Comparison of ENCODE assay signal across 2 cellular contexts in genomic region chr2:12070153-12070552, GRCh38.
TF ChIP-seq lines count a peak whose summit lies in the region.

No MANE protein-coding gene starts in this region.

TF ChIP-seq in IMR-90, 13 proteins besides CTCF, POLR2A, EP300 and RAD21:
- TF ChIP-seq CEBPB (IDR thresholded peaks at IDR 0.05; ENCODE audit: low read depth, low read length) (no peak), BHLHE40 (IDR thresholded peaks at IDR 0.05; ENCODE audit: low read depth, low read length) (no peak), MAZ (IDR thresholded peaks at IDR 0.05; ENCODE audit: borderline replicate concordance, low read depth, low read length) (no peak), CHD1 (IDR thresholded peaks at IDR 0.05; ENCODE audit: low read depth, low read length) (no peak), MAFK (IDR thresholded peaks at IDR 0.05; ENCODE audit: low read depth, low read length) (no peak), FOS (IDR thresholded peaks at IDR 0.05; ENCODE audit: low read depth, low read length) (no peak), RCOR1 (IDR thresholded peaks at IDR 0.05; ENCODE audit: insufficient replicate concordance, low read length) (no peak), MXI1 (IDR thresholded peaks at IDR 0.05; ENCODE audit: borderline replicate concordance, low read depth, low read length) (no peak), RFX5 (IDR thresholded peaks at IDR 0.05; ENCODE audit: low read depth, low read length) (no peak), NFE2L2 (IDR thresholded peaks at IDR 0.05; ENCODE audit: low read depth, low read length) (no peak), SMC3 (IDR thresholded peaks at IDR 0.05; ENCODE audit: low read depth, low read length) (no peak)
- TF ChIP-seq, protein P1, sequence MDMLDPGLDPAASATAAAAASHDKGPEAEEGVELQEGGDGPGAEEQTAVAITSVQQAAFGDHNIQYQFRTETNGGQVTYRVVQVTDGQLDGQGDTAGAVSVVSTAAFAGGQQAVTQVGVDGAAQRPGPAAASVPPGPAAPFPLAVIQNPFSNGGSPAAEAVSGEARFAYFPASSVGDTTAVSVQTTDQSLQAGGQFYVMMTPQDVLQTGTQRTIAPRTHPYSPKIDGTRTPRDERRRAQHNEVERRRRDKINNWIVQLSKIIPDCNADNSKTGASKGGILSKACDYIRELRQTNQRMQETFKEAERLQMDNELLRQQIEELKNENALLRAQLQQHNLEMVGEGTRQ (IDR thresholded peaks at IDR 0.05; ENCODE audit: low read depth, low read length) = no peak
- TF ChIP-seq, protein P2, sequence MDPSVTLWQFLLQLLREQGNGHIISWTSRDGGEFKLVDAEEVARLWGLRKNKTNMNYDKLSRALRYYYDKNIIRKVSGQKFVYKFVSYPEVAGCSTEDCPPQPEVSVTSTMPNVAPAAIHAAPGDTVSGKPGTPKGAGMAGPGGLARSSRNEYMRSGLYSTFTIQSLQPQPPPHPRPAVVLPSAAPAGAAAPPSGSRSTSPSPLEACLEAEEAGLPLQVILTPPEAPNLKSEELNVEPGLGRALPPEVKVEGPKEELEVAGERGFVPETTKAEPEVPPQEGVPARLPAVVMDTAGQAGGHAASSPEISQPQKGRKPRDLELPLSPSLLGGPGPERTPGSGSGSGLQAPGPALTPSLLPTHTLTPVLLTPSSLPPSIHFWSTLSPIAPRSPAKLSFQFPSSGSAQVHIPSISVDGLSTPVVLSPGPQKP (IDR thresholded peaks at IDR 0.05; ENCODE audit: borderline replicate concordance, low read depth, low read length) = no peak

TF ChIP-seq in endothelial cell of umbilical vein, 7 proteins besides CTCF, POLR2A, EP300 and RAD21:
- TF ChIP-seq, protein P3, sequence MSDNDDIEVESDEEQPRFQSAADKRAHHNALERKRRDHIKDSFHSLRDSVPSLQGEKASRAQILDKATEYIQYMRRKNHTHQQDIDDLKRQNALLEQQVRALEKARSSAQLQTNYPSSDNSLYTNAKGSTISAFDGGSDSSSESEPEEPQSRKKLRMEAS (IDR thresholded peaks at IDR 0.05; ENCODE audit: insufficient read depth, insufficient read length) = no peak
- TF ChIP-seq EZH2 (IDR thresholded peaks at IDR 0.05; ENCODE audit: borderline replicate concordance, low read depth, low read length, severe bottlenecking) (no peak), FOS (IDR thresholded peaks at IDR 0.05; ENCODE audit: borderline replicate concordance, insufficient read depth, low read length) (no peak), JUN (IDR thresholded peaks at IDR 0.05; ENCODE audit: borderline replicate concordance, insufficient read depth, insufficient read length, low read depth) (no peak), POLR2AphosphoS5 (IDR thresholded peaks at IDR 0.05; ENCODE audit: insufficient read depth, low read depth, low read length) (no peak), MYC (IDR thresholded peaks at IDR 0.05; ENCODE audit: low read depth, low read length) (no peak), GATA2 (IDR thresholded peaks at IDR 0.05; ENCODE audit: insufficient read depth, insufficient read length, low read depth, low read length) (no peak)
